1 cellular context compared by ENCODE assay signal in genomic region chr2:231159306-231159705, GRCh38.
TF ChIP-seq lines count a peak whose summit lies in the region.

No MANE protein-coding gene starts in this region.

TF ChIP-seq in SK-N-SH treated with all-trans-retinoic acid at 6 μM for 48 hours, 23 proteins besides CTCF, POLR2A, EP300 and RAD21 (continued from another document):
- TF ChIP-seq ZC3H10 (CRISPR knock-in tag; IDR thresholded peaks at IDR 0.05) = no peak
- no peak for TF ChIP-seq PATZ1 (CRISPR knock-in tag; IDR thresholded peaks at IDR 0.05; ENCODE audit: borderline replicate concordance)
- TF ChIP-seq BACH2 (CRISPR knock-in tag; IDR thresholded peaks at IDR 0.05; ENCODE audit: borderline replicate concordance) = no peak
- no peak for TF ChIP-seq ISL1 (CRISPR knock-in tag; IDR thresholded peaks at IDR 0.05)
- TF ChIP-seq OSR1 (CRISPR knock-in tag; IDR thresholded peaks at IDR 0.05) = no peak
- no peak for TF ChIP-seq GLIS3 (CRISPR knock-in tag; IDR thresholded peaks at IDR 0.05)
- TF ChIP-seq SNAI2 (CRISPR knock-in tag; IDR thresholded peaks at IDR 0.05) = no peak
